ENCODE assay signal across 16 cellular contexts in genomic region chr21:31265293-31265692, GRCh38.
DNase-seq lines count a peak whose midpoint lies in the region; ATAC-seq and TF ChIP-seq lines count a peak whose summit lies in the region.
"Had no signal": no experiment of that assay in that cellular context is flagged by ENCODE, and none has a peak within 500 bp of the region (broad histone marks: within the 10 kb centered on the region; RNA-seq: fewer than 3 reads in every experiment).

No MANE protein-coding gene starts in this region.

- peaks cover 32% of the 10 kb centered on the region for H3K4me1 Mint-ChIP-seq in activated naive CD8-positive, alpha-beta T cell treated with anti-CD3 and anti-CD28 coated beads, Interleukin-2, amount 50 U/mL, for 24 hours
- H3K4me1 Mint-ChIP-seq in stimulated activated naive CD8-positive, alpha-beta T cell treated with anti-CD3 and anti-CD28 coated beads, Interleukin-15, amount 100 ng/mL, for 72 hours: peaks cover 43% of the 10 kb centered on the region
- peaks cover 0 to 9% of the 10 kb centered on the region in 2 experiments; a peak in 2 of 4 replicates for H3K4me1 Mint-ChIP-seq in H9
- no peaks in the 10 kb centered on the region for H3K4me1 Mint-ChIP-seq in stimulated activated memory B cell treated with anti-CD40 and anti-IgM and Interleukin-4, amounts not matched to agents 10 μg/mL and 1 μg/mL and 100 μg/mL, for 72 hours

- H2BK15ac ChIP-seq in H9 (ENCODE audit: low read depth, low read length): no peak overlapping the region

- no peak overlapping the region for H2AK5ac ChIP-seq in H9 (ENCODE audit: insufficient read length, low read length)

- no peak overlapping the region for H3K14ac ChIP-seq in H9 (ENCODE audit: insufficient read depth, low read length)

- ATAC-seq in Right ventricle myocardium inferior (peak; percentile 86), left cardiac atrium (peak; percentile 66 to 77)
- no peak for ATAC-seq in activated naive CD8-positive, alpha-beta T cell treated with anti-CD3 and anti-CD28 coated beads, Interleukin-2, amount 50 U/mL, for 24 hours
- ATAC-seq in stimulated activated naive CD8-positive, alpha-beta T cell treated with anti-CD3 and anti-CD28 coated beads, Interleukin-15, amount 100 ng/mL, for 72 hours: no peak
- no peak for ATAC-seq in stimulated activated memory B cell treated with anti-CD40 and anti-IgM and Interleukin-4, amounts not matched to agents 10 μg/mL and 1 μg/mL and 100 μg/mL, for 72 hours
- ATAC-seq: GM12878, WTC11 had no signal

- no peak overlapping the region for H3K9ac ChIP-seq in H9 (ENCODE audit: extremely low read depth, insufficient read length, low read length)

- H2BK120ac ChIP-seq in H9 (ENCODE audit: low read depth, low read length, poor library complexity, severe bottlenecking): no peak overlapping the region

- H3K56ac ChIP-seq in H9 (ENCODE audit: insufficient read length, low read depth, low read length): no peak overlapping the region

- H2BK20ac ChIP-seq in H9 (ENCODE audit: low read depth, low read length, poor library complexity, severe bottlenecking): no peak overlapping the region

- H3K79me1 ChIP-seq in H9 (ENCODE audit: insufficient read depth, low read depth, low read length, poor library complexity, severe bottlenecking): no peaks in the 10 kb centered on the region

- intact Hi-C loops in Right ventricle myocardium inferior (cut with DNase I) (no loop called here), cardiac septum (cut with DNase I) (no loop called here), left cardiac atrium (cut with DNase I) (no loop called here)

- no peaks in the 10 kb centered on the region for H3K9me3 ChIP-seq in H9 (ENCODE audit: control insufficient read depth, low read depth, low read length)
- H3K9me3 ChIP-seq: colonic mucosa, vagina had no signal

- H3K4ac ChIP-seq in H9 (ENCODE audit: low read depth, low read length): no peak overlapping the region

- no peaks in the 10 kb centered on the region for H3K23me2 ChIP-seq in H9 (ENCODE audit: insufficient read length, low read depth, low read length, poor library complexity, severe bottlenecking)

- H2BK12ac ChIP-seq in H9 (ENCODE audit: insufficient read length, low read depth, low read length): no peak overlapping the region

- no peak overlapping the region for H3K27ac ChIP-seq in H9 (ENCODE audit: insufficient read length, low read depth, low read length)
- H3K27ac ChIP-seq: colonic mucosa, epithelial cell of prostate, vagina had no signal

- no peak overlapping the region for H4K5ac ChIP-seq in H9 (ENCODE audit: insufficient read length, low read depth, low read length)

- peak overlapping the region; percentile 45 for H3K4me3 Mint-ChIP-seq in activated naive CD8-positive, alpha-beta T cell treated with anti-CD3 and anti-CD28 coated beads, Interleukin-2, amount 50 U/mL, for 24 hours
- H3K4me3 Mint-ChIP-seq in stimulated activated naive CD8-positive, alpha-beta T cell treated with anti-CD3 and anti-CD28 coated beads, Interleukin-15, amount 100 ng/mL, for 72 hours: peak overlapping the region; percentile 36 to 53
- no peak overlapping the region for H3K4me3 Mint-ChIP-seq in H9
- H3K4me3 Mint-ChIP-seq in stimulated activated memory B cell treated with anti-CD40 and anti-IgM and Interleukin-4, amounts not matched to agents 10 μg/mL and 1 μg/mL and 100 μg/mL, for 72 hours: no peak overlapping the region
- H3K4me3 Mint-ChIP-seq: nephron progenitor cell, WTC11 had no signal

- no peak for TF ChIP-seq CTCF in H9 (conservative IDR thresholded peaks at IDR 0.05)

- H4K8ac ChIP-seq in H9 (replicated peaks; ENCODE audit: insufficient read length, low read depth, low read length): no peak overlapping the region

- no peak overlapping the region for H3K23ac ChIP-seq in H9 (ENCODE audit: insufficient read length, low read depth, low read length)

- H3K18ac ChIP-seq in H9 (ENCODE audit: insufficient read length, low read depth, low read length): no peak overlapping the region

- H3T11ph ChIP-seq in H9 (ENCODE audit: low read length): no peak overlapping the region

- H3K79me2 ChIP-seq in H9 (ENCODE audit: insufficient read depth, low read length): no peaks in the 10 kb centered on the region

- H2BK5ac ChIP-seq in H9 (ENCODE audit: insufficient read length, low read length): no peak overlapping the region

- H3K4me2 ChIP-seq in H9 (ENCODE audit: insufficient read depth, insufficient read length, low read length): no peak overlapping the region

- no peak overlapping the region for H3K27ac Mint-ChIP-seq in activated naive CD8-positive, alpha-beta T cell treated with anti-CD3 and anti-CD28 coated beads, Interleukin-2, amount 50 U/mL, for 24 hours
- no peak overlapping the region for H3K27ac Mint-ChIP-seq in stimulated activated naive CD8-positive, alpha-beta T cell treated with anti-CD3 and anti-CD28 coated beads, Interleukin-15, amount 100 ng/mL, for 72 hours
- H3K27ac Mint-ChIP-seq in H9: no peak overlapping the region; a peak in 1 of 7 replicates
- H3K27ac Mint-ChIP-seq in stimulated activated memory B cell treated with anti-CD40 and anti-IgM and Interleukin-4, amounts not matched to agents 10 μg/mL and 1 μg/mL and 100 μg/mL, for 72 hours: no peak overlapping the region
- H3K27ac Mint-ChIP-seq: nephron progenitor cell, WTC11 had no signal

- no CpG with 5 or more reads among the region's 10 CpGs for WGBS in H9 (ENCODE audit: extremely low coverage, insufficient read length, low lambda C conversion rate)

- H3K27me3 Mint-ChIP-seq in activated naive CD8-positive, alpha-beta T cell treated with anti-CD3 and anti-CD28 coated beads, Interleukin-2, amount 50 U/mL, for 24 hours: no peaks in the 10 kb centered on the region
- H3K27me3 Mint-ChIP-seq in stimulated activated naive CD8-positive, alpha-beta T cell treated with anti-CD3 and anti-CD28 coated beads, Interleukin-15, amount 100 ng/mL, for 72 hours: peaks cover 18% of the 10 kb centered on the region
- H3K27me3 Mint-ChIP-seq in H9 (ENCODE audit: low read depth): no peaks in the 10 kb centered on the region; the same call in 1 of the 2 replicates
- H3K27me3 Mint-ChIP-seq in stimulated activated memory B cell treated with anti-CD40 and anti-IgM and Interleukin-4, amounts not matched to agents 10 μg/mL and 1 μg/mL and 100 μg/mL, for 72 hours: peaks cover 33% of the 10 kb centered on the region

- no peaks in the 10 kb centered on the region for H3K9me3 Mint-ChIP-seq in activated naive CD8-positive, alpha-beta T cell treated with anti-CD3 and anti-CD28 coated beads, Interleukin-2, amount 50 U/mL, for 24 hours
- H3K9me3 Mint-ChIP-seq in stimulated activated naive CD8-positive, alpha-beta T cell treated with anti-CD3 and anti-CD28 coated beads, Interleukin-15, amount 100 ng/mL, for 72 hours: no peaks in the 10 kb centered on the region
- H3K9me3 Mint-ChIP-seq in H9: no peaks in the 10 kb centered on the region
- H3K9me3 Mint-ChIP-seq in stimulated activated memory B cell treated with anti-CD40 and anti-IgM and Interleukin-4, amounts not matched to agents 10 μg/mL and 1 μg/mL and 100 μg/mL, for 72 hours: no peaks in the 10 kb centered on the region
- H3K9me3 Mint-ChIP-seq: nephron progenitor cell had no signal

- no peaks in the 10 kb centered on the region for H3K4me1 ChIP-seq in H9 (ENCODE audit: insufficient read depth, low read length)
- H3K4me1 ChIP-seq: colonic mucosa had no signal

- H3K27me3 ChIP-seq in H9 (ENCODE audit: insufficient read depth, low read length): no peaks in the 10 kb centered on the region
- H3K27me3 ChIP-seq: colonic mucosa, vagina had no signal

- no peak overlapping the region for H4K91ac ChIP-seq in H9 (ENCODE audit: insufficient read length, low read depth, low read length)

- peaks cover 35% of the 10 kb centered on the region for H3K36me3 Mint-ChIP-seq in activated naive CD8-positive, alpha-beta T cell treated with anti-CD3 and anti-CD28 coated beads, Interleukin-2, amount 50 U/mL, for 24 hours (ENCODE audit: low read depth)
- peaks cover 0 to 3% (median 0%) of the 10 kb centered on the region in 3 experiments; a peak in 2 of 7 replicates for H3K36me3 Mint-ChIP-seq in H9 (ENCODE audit: insufficient read depth in 1 of 3, low read depth in 3 of 3)
- no peaks in the 10 kb centered on the region for H3K36me3 Mint-ChIP-seq in stimulated activated memory B cell treated with anti-CD40 and anti-IgM and Interleukin-4, amounts not matched to agents 10 μg/mL and 1 μg/mL and 100 μg/mL, for 72 hours
- H3K36me3 Mint-ChIP-seq: WTC11 had no signal

- H2AFZ ChIP-seq in H9 (ENCODE audit: low read length): no peak overlapping the region

- no peaks in the 10 kb centered on the region for H4K20me1 ChIP-seq in H9 (ENCODE audit: control insufficient read depth, insufficient read depth, insufficient read length)

- DNase-seq in Right ventricle myocardium inferior (ENCODE audit: missing footprints) (no peak), cardiac septum (ENCODE audit: low spot score) (no peak), left cardiac atrium (peak; percentile 46), H9 (no peak)
- DNase-seq in activated naive CD8-positive, alpha-beta T cell treated with anti-CD3 and anti-CD28 coated beads, Interleukin-2, amount 50 U/mL, for 24 hours: no peak
- DNase-seq in stimulated activated naive CD8-positive, alpha-beta T cell treated with anti-CD3 and anti-CD28 coated beads, Interleukin-15, amount 100 ng/mL, for 72 hours: no peak
- DNase-seq in stimulated activated CD4-positive, alpha-beta T cell treated with anti-CD3 and anti-CD28 coated beads, Interleukin-12 subunit alpha, Interleukin-12 subunit beta, amount 100 ng/mL, for 4 hours: no peak
- DNase-seq: colonic mucosa, NCI-H1694 treated with DMSO at 0.1 percent for 48 hours, NCI-H345, nephron progenitor cell had no signal

Comparison
In these comparisons a context has a peak if more than half of its experiments do, and no peak if none do; other contexts are left out.
1. ATAC-seq: peak in Right ventricle myocardium inferior (single experiment) and left cardiac atrium (2 of 2); none in activated naive CD8-positive, alpha-beta T cell treated with anti-CD3 and anti-CD28 coated beads, Interleukin-2, amount 50 U/mL, for 24 hours (single experiment), stimulated activated naive CD8-positive, alpha-beta T cell treated with anti-CD3 and anti-CD28 coated beads, Interleukin-15, amount 100 ng/mL, for 72 hours (single experiment) and stimulated activated memory B cell treated with anti-CD40 and anti-IgM and Interleukin-4, amounts not matched to agents 10 μg/mL and 1 μg/mL and 100 μg/mL, for 72 hours (single experiment).
2. H3K4me3 Mint-ChIP-seq: peak in activated naive CD8-positive, alpha-beta T cell treated with anti-CD3 and anti-CD28 coated beads, Interleukin-2, amount 50 U/mL, for 24 hours (single experiment) and stimulated activated naive CD8-positive, alpha-beta T cell treated with anti-CD3 and anti-CD28 coated beads, Interleukin-15, amount 100 ng/mL, for 72 hours (2 of 2); none in H9 (0 of 2) and stimulated activated memory B cell treated with anti-CD40 and anti-IgM and Interleukin-4, amounts not matched to agents 10 μg/mL and 1 μg/mL and 100 μg/mL, for 72 hours (single experiment).